Comparison of ENCODE assay signal across 12 cellular contexts in genomic region chr17:76528528-76529223, GRCh38. TPM values are rescaled to one million over a fixed set of nuclear protein-coding genes. Genes with fewer than 3 reads are reported as not detected.
DNase-seq lines count a peak whose midpoint lies in the region; ATAC-seq and TF ChIP-seq lines count a peak whose summit lies in the region.
"Had no signal": no experiment of that assay in that cellular context is flagged by ENCODE, and none has a peak within 500 bp of the region (broad histone marks: within the 10 kb centered on the region; RNA-seq: fewer than 3 reads in every experiment).

No MANE protein-coding gene starts in this region.

- no peak overlapping the region for H3K4me2 ChIP-seq in mesenchymal stem cell (ENCODE audit: low read length, poor library complexity, severe bottlenecking)

- H3K4me3 ChIP-seq in mesenchymal stem cell (ENCODE audit: insufficient read depth in 1 of 2, low read depth in 1 of 2, low read length in 2 of 2) (peak overlapping the region in 1 of 2 experiments; percentile 45), upper lobe of left lung (peak overlapping the region in 3 of 4 donors; percentile 10 to 27 (median 19))

- POLR2A ChIA-PET in activated CD4-positive, alpha-beta T cell treated with anti-CD3 and anti-CD28 coated beads, Interleukin-2, amount 10 ng/mL, durations not matched to agents 7 days and 5 days (lab: Charles Lee), result no interaction called here

- H3K14ac ChIP-seq in mesenchymal stem cell (ENCODE audit: low read length in 2 of 2), result peak overlapping the region in 1 of 2 experiments; percentile 73

- H3K36me3 Mint-ChIP-seq in activated CD4-positive, alpha-beta T cell treated with anti-CD3 and anti-CD28 coated beads, Interleukin-2, amount 10 ng/mL, durations not matched to agents 7 days and 5 days (ENCODE audit: low read depth), result no peaks in the 10 kb centered on the region
- H3K36me3 Mint-ChIP-seq in chondrocyte (ENCODE audit: low read depth), result no peaks in the 10 kb centered on the region

- H3K4me3 Mint-ChIP-seq in activated CD4-positive, alpha-beta T cell treated with anti-CD3 and anti-CD28 coated beads, Interleukin-2, amount 10 ng/mL, durations not matched to agents 7 days and 5 days, result no peak overlapping the region
- H3K4me3 Mint-ChIP-seq in chondrocyte (ENCODE audit: unreplicated experiment), result no peak overlapping the region

- peak overlapping the region; percentile 99 for H2BK120ac ChIP-seq in mesenchymal stem cell (ENCODE audit: low read depth, low read length)

- H2AK5ac ChIP-seq in mesenchymal stem cell (ENCODE audit: low read length, severe bottlenecking), result peak overlapping the region; percentile 31

- H4K91ac ChIP-seq in mesenchymal stem cell (ENCODE audit: low read length), result peak overlapping the region; percentile 97

- CTCF ChIA-PET in activated CD4-positive, alpha-beta T cell treated with anti-CD3 and anti-CD28 coated beads, Interleukin-2, amount 10 ng/mL, durations not matched to agents 7 days and 5 days (lab: Charles Lee), result interaction anchor here (1.1 to 1.4 kb wide), 3 partner anchors 10 to 153 kb away, joined by 4 read pairs; no protein-coding TSS in a partner anchor

- H3K27me3 ChIP-seq in mesenchymal stem cell (ENCODE audit: control insufficient read depth in 1 of 2, insufficient read depth in 1 of 2, low read length in 2 of 2), result no peaks in the 10 kb centered on the region
- no peaks in the 10 kb centered on the region for H3K27me3 ChIP-seq in upper lobe of left lung

- TF ChIP-seq EP300 in upper lobe of left lung (IDR thresholded peaks at IDR 0.05), result no peak

- peaks cover 19% of the 10 kb centered on the region for H3K4me1 Mint-ChIP-seq in activated CD4-positive, alpha-beta T cell treated with anti-CD3 and anti-CD28 coated beads, Interleukin-2, amount 10 ng/mL, durations not matched to agents 7 days and 5 days
- peaks cover 46% of the 10 kb centered on the region for H3K4me1 Mint-ChIP-seq in chondrocyte (ENCODE audit: low read depth)

- H4K8ac ChIP-seq in mesenchymal stem cell (ENCODE audit: low read length), result peak overlapping the region; percentile 98

- no peak for TF ChIP-seq POLR2A in upper lobe of left lung (IDR thresholded peaks at IDR 0.05)

- H3K4me1 ChIP-seq in mesenchymal stem cell (ENCODE audit: control insufficient read depth, insufficient read depth, low read depth, low read length) (peaks cover 49% of the 10 kb centered on the region), upper lobe of left lung (peaks cover 59 to 66% (median 61%) of the 10 kb centered on the region in 4 donors)

- H2AFZ ChIP-seq in mesenchymal stem cell (ENCODE audit: low read depth, low read length), result no peak overlapping the region

- peak overlapping the region; percentile 99 for H3K4ac ChIP-seq in mesenchymal stem cell (ENCODE audit: low read depth in 1 of 2, low read length in 2 of 2)

- H3K27ac Mint-ChIP-seq in activated CD4-positive, alpha-beta T cell treated with anti-CD3 and anti-CD28 coated beads, Interleukin-2, amount 10 ng/mL, durations not matched to agents 7 days and 5 days, result peak overlapping the region; percentile 31
- peak overlapping the region; percentile 91 for H3K27ac Mint-ChIP-seq in chondrocyte (ENCODE audit: unreplicated experiment)
- H3K27ac Mint-ChIP-seq: activated T-helper 2 cell treated with anti-CD3 and anti-CD28 coated beads, Interferon-gamma antibody, Interleukin-2, Interleukin-4, amounts not matched to agents 10 μg/mL and 5 μg/mL and 100 μg/mL, durations not matched to agents 14 hours and 24 hours and 36 hours had no signal

- H3K27ac ChIP-seq in mesenchymal stem cell (ENCODE audit: low read length, poor library complexity, severe bottlenecking), result no peak overlapping the region
- peak overlapping the region; percentile 85 to 93 (median 90) for H3K27ac ChIP-seq in upper lobe of left lung

- WGBS in mesenchymal stem cell, result 66% methylated on average over 25 of the region's 31 CpGs
- 46 to 53% methylated on average over 28 to 31 of the region's 31 CpGs for WGBS in upper lobe of left lung, 2 donors

- no peaks in the 10 kb centered on the region for H3K9me3 ChIP-seq in mesenchymal stem cell (ENCODE audit: control insufficient read depth, low read length)
- no peaks in the 10 kb centered on the region for H3K9me3 ChIP-seq in upper lobe of left lung

- no peaks in the 10 kb centered on the region for H3K79me1 ChIP-seq in mesenchymal stem cell (replicated peaks; ENCODE audit: low read length, poor library complexity, severe bottlenecking)

- peak overlapping the region; percentile 99 for H2BK15ac ChIP-seq in mesenchymal stem cell (ENCODE audit: low read depth, poor library complexity, severe bottlenecking)

- no peaks in the 10 kb centered on the region for H3K27me3 Mint-ChIP-seq in activated CD4-positive, alpha-beta T cell treated with anti-CD3 and anti-CD28 coated beads, Interleukin-2, amount 10 ng/mL, durations not matched to agents 7 days and 5 days
- H3K27me3 Mint-ChIP-seq in chondrocyte (ENCODE audit: low read depth), result no peaks in the 10 kb centered on the region

- no peak for DNase-seq in activated CD4-positive, alpha-beta T cell treated with anti-CD3 and anti-CD28 coated beads, Interleukin-2, amount 10 ng/mL, durations not matched to agents 7 days and 5 days
- no peak for DNase-seq in activated CD4-positive, alpha-beta T cell treated with anti-CD3 and anti-CD28 coated beads for 48 hours
- no peak for DNase-seq in chondrocyte (ENCODE audit: low spot score)
- peak; percentile 56 for DNase-seq in mesenchymal stem cell
- DNase-seq in upper lobe of left lung, result no peak
- no peak for DNase-seq in retina
- no peak for DNase-seq in ecto neural progenitor cell (ENCODE audit: low spot score)
- DNase-seq: GOT3, NCI-H345 had no signal

- H2BK12ac ChIP-seq in mesenchymal stem cell (ENCODE audit: low read length in 2 of 2), result peak overlapping the region; percentile 94 to 100

- H3K36me3 ChIP-seq in mesenchymal stem cell (ENCODE audit: control insufficient read depth in 1 of 2, insufficient read depth in 2 of 2, low read depth in 1 of 2, low read length in 2 of 2) (peaks cover 4 to 11% of the 10 kb centered on the region in 2 experiments), upper lobe of left lung (no peaks in the 10 kb centered on the region)

- peak overlapping the region; percentile 92 to 96 for H3K18ac ChIP-seq in mesenchymal stem cell (ENCODE audit: low read depth in 1 of 2, low read length in 2 of 2)

- peak overlapping the region in 1 of 2 experiments; percentile 63 for H3K23ac ChIP-seq in mesenchymal stem cell (ENCODE audit: low read length in 2 of 2)

- peak; percentile 42 for TF ChIP-seq CTCF in chondrocyte (IDR thresholded peaks at IDR 0.05)
- no peak for TF ChIP-seq CTCF in upper lobe of left lung (IDR thresholded peaks at IDR 0.05)

- ATAC-seq in upper lobe of left lung (ENCODE audit: low FRiP score in 2 of 2) (peak in 1 of 2 donors; percentile 48), HG03354 (IDR thresholded peaks at IDR 0.05; ENCODE audit: poor library complexity, severe bottlenecking, unreplicated experiment) (no peak)

- peak overlapping the region; percentile 88 for H3K9ac ChIP-seq in mesenchymal stem cell (ENCODE audit: low read length)

- no peak overlapping the region for H2BK5ac ChIP-seq in mesenchymal stem cell (ENCODE audit: low read depth, low read length, poor library complexity, severe bottlenecking)

- no peaks in the 10 kb centered on the region for H3K9me3 Mint-ChIP-seq in activated CD4-positive, alpha-beta T cell treated with anti-CD3 and anti-CD28 coated beads, Interleukin-2, amount 10 ng/mL, durations not matched to agents 7 days and 5 days
- H3K9me3 Mint-ChIP-seq in chondrocyte (ENCODE audit: low read depth), result no peaks in the 10 kb centered on the region
- H3K9me3 Mint-ChIP-seq: activated T-helper 2 cell treated with anti-CD3 and anti-CD28 coated beads, Interferon-gamma antibody, Interleukin-2, Interleukin-4, amounts not matched to agents 10 μg/mL and 5 μg/mL and 100 μg/mL, durations not matched to agents 14 hours and 24 hours and 36 hours had no signal

RNA-seq across cellular contexts. Expression of gene CYGB, which starts 8.8 kb away (rescaled TPM):
- total RNA-seq in activated CD4-positive, alpha-beta T cell treated with anti-CD3 and anti-CD28 coated beads, Interleukin-2, amount 10 ng/mL, durations not matched to agents 7 days and 5 days, result not detected
- total RNA-seq in chondrocyte, result 0.48 to 5.4 TPM (median 4.6 TPM) in 3 replicates
- 313 TPM for polyA plus RNA-seq in mesenchymal stem cell (2013, experiment 1 of 2)
- 315 TPM for polyA plus RNA-seq in mesenchymal stem cell (2013, experiment 2 of 2)
- total RNA-seq in upper lobe of left lung, result 10 to 100 TPM in 5 of 6 donors, 1 to 10 TPM in 1; 6.4 to 33.9 (median 16.6) TPM
- total RNA-seq: activated T-helper 2 cell treated with anti-CD3 and anti-CD28 coated beads, Interferon-gamma antibody, Interleukin-2, Interleukin-4, amounts not matched to agents 10 μg/mL and 5 μg/mL and 100 μg/mL, durations not matched to agents 14 hours and 24 hours and 36 hours had no signal

RNA-seq across cellular contexts. Expression of gene PRCD, which starts 11.2 kb away (rescaled TPM):
- not detected for total RNA-seq in activated CD4-positive, alpha-beta T cell treated with anti-CD3 and anti-CD28 coated beads, Interleukin-2, amount 10 ng/mL, durations not matched to agents 7 days and 5 days
- 0.55 to 1.0 TPM (median 0.92 TPM) in 3 replicates for total RNA-seq in chondrocyte
- 13.5 TPM for polyA plus RNA-seq in mesenchymal stem cell (2013, experiment 1 of 2)
- 14.0 TPM for polyA plus RNA-seq in mesenchymal stem cell (2013, experiment 2 of 2)
- total RNA-seq in upper lobe of left lung, result 10 to 100 TPM in 1 of 6 donors, 1 to 10 TPM in 4, not detected in 1; 3.0 to 13.9 (median 7.2) TPM
- total RNA-seq: activated T-helper 2 cell treated with anti-CD3 and anti-CD28 coated beads, Interferon-gamma antibody, Interleukin-2, Interleukin-4, amounts not matched to agents 10 μg/mL and 5 μg/mL and 100 μg/mL, durations not matched to agents 14 hours and 24 hours and 36 hours had no signal

RNA-seq across cellular contexts. Expression of gene RHBDF2, which starts 27.5 kb away (rescaled TPM):
- total RNA-seq in activated CD4-positive, alpha-beta T cell treated with anti-CD3 and anti-CD28 coated beads, Interleukin-2, amount 10 ng/mL, durations not matched to agents 7 days and 5 days, result 10 to 100 TPM; 37.1 to 41.6 TPM
- total RNA-seq in chondrocyte (4.7 to 5.4 TPM (median 4.9 TPM) in 3 replicates), upper lobe of left lung (100 to 1,000 TPM in 2 of 6 donors, 10 to 100 TPM in 4; 34.3 to 137 (median 47.6) TPM)
- 19.9 TPM for polyA plus RNA-seq in mesenchymal stem cell (2013, experiment 1 of 2)
- polyA plus RNA-seq in mesenchymal stem cell (2013, experiment 2 of 2), result 18.4 TPM

RNA-seq across cellular contexts. Expression of gene ST6GALNAC2, which starts 57.0 kb away (rescaled TPM):
- total RNA-seq in activated CD4-positive, alpha-beta T cell treated with anti-CD3 and anti-CD28 coated beads, Interleukin-2, amount 10 ng/mL, durations not matched to agents 7 days and 5 days, result not detected
- total RNA-seq in chondrocyte, result 1.5 to 3.0 TPM (median 2.8 TPM) in 3 replicates
- 0.72 TPM for polyA plus RNA-seq in mesenchymal stem cell (2013, experiment 1 of 2)
- polyA plus RNA-seq in mesenchymal stem cell (2013, experiment 2 of 2), result 0.78 TPM
- total RNA-seq in upper lobe of left lung, result 10 to 100 TPM; 24.4 to 63.5 (median 39.8) TPM
- total RNA-seq: lung microvascular endothelial cell had no signal
